1 cellular context compared by ENCODE assay signal in genomic region chr2:134144651-134145050, GRCh38.
TF ChIP-seq lines count a peak whose summit lies in the region.

No MANE protein-coding gene starts in this region.

TF ChIP-seq in IMR-90, 13 proteins besides CTCF, POLR2A, EP300 and RAD21 (continued from another document):
- TF ChIP-seq RCOR1 (IDR thresholded peaks at IDR 0.05; ENCODE audit: insufficient replicate concordance, low read length): no peak
- TF ChIP-seq SMC3 (IDR thresholded peaks at IDR 0.05; ENCODE audit: low read depth, low read length): no peak
- no peak for TF ChIP-seq MAFK (IDR thresholded peaks at IDR 0.05; ENCODE audit: low read depth, low read length)
- TF ChIP-seq RFX5 (IDR thresholded peaks at IDR 0.05; ENCODE audit: low read depth, low read length): no peak
- TF ChIP-seq MXI1 (IDR thresholded peaks at IDR 0.05; ENCODE audit: borderline replicate concordance, low read depth, low read length): no peak
- no peak for TF ChIP-seq NFE2L2 (IDR thresholded peaks at IDR 0.05; ENCODE audit: low read depth, low read length)
- TF ChIP-seq CEBPB (IDR thresholded peaks at IDR 0.05; ENCODE audit: low read depth, low read length): no peak
TF ChIP-seq in IMR-90: peak in this region for 0.
